ENCODE assay signal across 1 cellular context in genomic region chr6:435442-436307, GRCh38.
TF ChIP-seq lines count a peak whose summit lies in the region.

No MANE protein-coding gene starts in this region.

TF ChIP-seq in K562, 482 proteins besides CTCF, POLR2A, EP300 and RAD21 (continued from another document):
- TF ChIP-seq ZNF395 (CRISPR knock-in tag; IDR thresholded peaks at IDR 0.05): no peak
- TF ChIP-seq EWSR1 (IDR thresholded peaks at IDR 0.05; ENCODE audit: borderline replicate concordance, low read depth, partially characterized antibody): no peak
- TF ChIP-seq DIDO1 (tag; IDR thresholded peaks at IDR 0.05; ENCODE audit: low read depth): no peak
- no peak for TF ChIP-seq PHF8 (IDR thresholded peaks at IDR 0.05; ENCODE audit: borderline replicate concordance, low read length)
- no peak for TF ChIP-seq KAT7 (CRISPR knock-in tag; IDR thresholded peaks at IDR 0.05; ENCODE audit: borderline replicate concordance)
- TF ChIP-seq ZZZ3 (IDR thresholded peaks at IDR 0.05): no peak
- no peak for TF ChIP-seq GTF2F1 (IDR thresholded peaks at IDR 0.05; ENCODE audit: low read depth, low read length)
- no peak for TF ChIP-seq TRIM24 (IDR thresholded peaks at IDR 0.05)
- TF ChIP-seq ERF (CRISPR knock-in tag; IDR thresholded peaks at IDR 0.05): no peak
- TF ChIP-seq C11orf30 (IDR thresholded peaks at IDR 0.05; ENCODE audit: low read depth): 0 out of 2 replicates have a peak, but pooled peaks have one; percentile 27
